ENCODE assay signal across 29 cellular contexts in genomic region chr14:62616668-62617067, GRCh38.
"Had no signal": no experiment of that assay in that cellular context is flagged by ENCODE, and none has a peak within 500 bp of the region (broad histone marks: within the 10 kb centered on the region; RNA-seq: fewer than 3 reads in every experiment).

No MANE protein-coding gene starts in this region.

- H3K4me1 ChIP-seq: left ventricle myocardium inferior, parathyroid adenoma, psoas muscle, right atrium auricular region, right lobe of liver, tibial nerve, uterus had no signal

- H3K36me3 ChIP-seq: left ventricle myocardium inferior, right atrium auricular region, right lobe of liver, tibial nerve, uterus had no signal

- H3K9ac ChIP-seq: parathyroid adenoma had no signal

- H3K4me3 Mint-ChIP-seq: memory B cell; naive thymus-derived CD4-positive, alpha-beta T cell; natural killer cell treated with Interleukin-12 subunit alpha and Interleukin-12 subunit beta and Interleukin-15 and Interleukin-18, amount 100 ng/mL, for 72 hours; neural crest cell; stimulated activated memory B cell treated with anti-CD40 and anti-IgM and Interleukin-4, amounts not matched to agents 10 μg/mL and 1 μg/mL and 100 μg/mL, for 72 hours; stimulated activated naive CD8-positive, alpha-beta T cell treated with anti-CD3 and anti-CD28 coated beads, Interleukin-15, amount 100 ng/mL, for 72 hours; type B pancreatic cell had no signal

- H3K27me3 Mint-ChIP-seq: memory B cell; naive thymus-derived CD4-positive, alpha-beta T cell; natural killer cell treated with Interleukin-12 subunit alpha and Interleukin-12 subunit beta and Interleukin-15 and Interleukin-18, amount 100 ng/mL, for 72 hours; stimulated activated memory B cell treated with anti-CD40 and anti-IgM and Interleukin-4, amounts not matched to agents 10 μg/mL and 1 μg/mL and 100 μg/mL, for 72 hours; stimulated activated naive CD8-positive, alpha-beta T cell treated with anti-CD3 and anti-CD28 coated beads, Interleukin-15, amount 100 ng/mL, for 72 hours; type B pancreatic cell had no signal

- H3K27ac Mint-ChIP-seq: memory B cell; naive thymus-derived CD4-positive, alpha-beta T cell; natural killer cell treated with Interleukin-12 subunit alpha and Interleukin-12 subunit beta and Interleukin-15 and Interleukin-18, amount 100 ng/mL, for 72 hours; stimulated activated memory B cell treated with anti-CD40 and anti-IgM and Interleukin-4, amounts not matched to agents 10 μg/mL and 1 μg/mL and 100 μg/mL, for 72 hours; stimulated activated naive CD8-positive, alpha-beta T cell treated with anti-CD3 and anti-CD28 coated beads, Interleukin-15, amount 100 ng/mL, for 72 hours; type B pancreatic cell had no signal

- FAIRE-seq: islet of Langerhans, kidney had no signal

- H3K4me2 ChIP-seq: smooth muscle cell had no signal

- H3K27ac ChIP-seq: left ventricle myocardium inferior, parathyroid adenoma, psoas muscle, right atrium auricular region, right lobe of liver, tibial nerve, uterus had no signal

- DNase-seq: hippocampal formation; kidney; left colon; left ventricle myocardium inferior; midbrain; mucosa of descending colon; naive thymus-derived CD4-positive, alpha-beta T cell; nucleus accumbens; psoas muscle; right lobe of liver; stimulated activated CD4-positive, alpha-beta T cell treated with anti-CD3 and anti-CD28 coated beads, Interleukin-1b, Interleukin-23, amount 100 ng/mL, for 48 hours; stimulated activated CD4-positive, alpha-beta T cell treated with anti-CD3 and anti-CD28 coated beads, Interleukin-2, amount 100 ng/mL, for 48 hours; stimulated activated CD4-positive, alpha-beta T cell treated with anti-CD3 and anti-CD28 coated beads, Interleukin-4, amount 100 ng/mL, for 4 hours; stimulated activated CD8-positive, alpha-beta memory T cell treated with anti-CD3 and anti-CD28 coated beads, Interleukin-4, amount 100 ng/mL, for 48 hours; stimulated activated naive CD4-positive, alpha-beta T cell treated with Interleukin-2 at 50 U/mL for 16 hours; stimulated activated naive CD8-positive, alpha-beta T cell treated with anti-CD3 and anti-CD28 coated beads, Interleukin-15, amount 100 ng/mL, for 72 hours; substantia nigra; uterus had no signal

- H3K36me3 Mint-ChIP-seq: memory B cell; naive thymus-derived CD4-positive, alpha-beta T cell; stimulated activated memory B cell treated with anti-CD40 and anti-IgM and Interleukin-4, amounts not matched to agents 10 μg/mL and 1 μg/mL and 100 μg/mL, for 72 hours; type B pancreatic cell had no signal

- H3K79me2 ChIP-seq: parathyroid adenoma had no signal

- H3K27me3 ChIP-seq: right atrium auricular region, right lobe of liver, tibial nerve, uterus had no signal

- H3K9me3 Mint-ChIP-seq: neural crest cell, type B pancreatic cell had no signal

- H3K4me1 Mint-ChIP-seq: memory B cell; naive thymus-derived CD4-positive, alpha-beta T cell; stimulated activated memory B cell treated with anti-CD40 and anti-IgM and Interleukin-4, amounts not matched to agents 10 μg/mL and 1 μg/mL and 100 μg/mL, for 72 hours; stimulated activated naive CD8-positive, alpha-beta T cell treated with anti-CD3 and anti-CD28 coated beads, Interleukin-15, amount 100 ng/mL, for 72 hours had no signal

- ATAC-seq: left colon; mucosa of descending colon; naive thymus-derived CD4-positive, alpha-beta T cell; natural killer cell treated with Interleukin-12 subunit alpha and Interleukin-12 subunit beta and Interleukin-15 and Interleukin-18, amount 100 ng/mL, for 72 hours; psoas muscle; right lobe of liver; stimulated activated memory B cell treated with anti-CD40 and anti-IgM and Interleukin-4, amounts not matched to agents 10 μg/mL and 1 μg/mL and 100 μg/mL, for 72 hours; stimulated activated naive CD8-positive, alpha-beta T cell treated with anti-CD3 and anti-CD28 coated beads, Interleukin-15, amount 100 ng/mL, for 72 hours had no signal

- H2AFZ ChIP-seq: parathyroid adenoma had no signal

- H3K4me3 ChIP-seq: left ventricle myocardium inferior, lung, mucosa of descending colon, psoas muscle, right atrium auricular region, right lobe of liver, smooth muscle cell, tibial nerve, uterus had no signal

- H3K9me3 ChIP-seq: psoas muscle, right atrium auricular region, right lobe of liver, tibial nerve, uterus had no signal
